ENCODE assay signal across 1 cellular context in genomic region chr22:29712119-29712518, GRCh38.
TF ChIP-seq lines count a peak whose summit lies in the region.

No MANE protein-coding gene starts in this region.

TF ChIP-seq in HEK293, 187 proteins besides CTCF, POLR2A, EP300 and RAD21 (continued from another document):
- TF ChIP-seq ZNF362 (tag by site-specific recombination; IDR thresholded peaks at IDR 0.05) = no peak
- no peak for TF ChIP-seq GLI2 (tag by site-specific recombination; IDR thresholded peaks at IDR 0.05; ENCODE audit: borderline replicate concordance, low read depth)
- TF ChIP-seq ZNF513 (tag by site-specific recombination; IDR thresholded peaks at IDR 0.05) = no peak
- no peak for TF ChIP-seq SETDB1 (IDR thresholded peaks at IDR 0.05; ENCODE audit: insufficient read length, low read length)
- TF ChIP-seq ZBTB17 (tag by site-specific recombination; IDR thresholded peaks at IDR 0.05) = 0 out of 2 replicates have a peak, but pooled peaks have one; percentile 13
- no peak for TF ChIP-seq ZNF10 (tag by site-specific recombination; IDR thresholded peaks at IDR 0.05)
- no peak for TF ChIP-seq ZNF629 (tag by site-specific recombination; IDR thresholded peaks at IDR 0.05)
- TF ChIP-seq ZNF23 (tag by site-specific recombination; IDR thresholded peaks at IDR 0.05; ENCODE audit: borderline replicate concordance) = no peak
- TF ChIP-seq, protein P1, sequence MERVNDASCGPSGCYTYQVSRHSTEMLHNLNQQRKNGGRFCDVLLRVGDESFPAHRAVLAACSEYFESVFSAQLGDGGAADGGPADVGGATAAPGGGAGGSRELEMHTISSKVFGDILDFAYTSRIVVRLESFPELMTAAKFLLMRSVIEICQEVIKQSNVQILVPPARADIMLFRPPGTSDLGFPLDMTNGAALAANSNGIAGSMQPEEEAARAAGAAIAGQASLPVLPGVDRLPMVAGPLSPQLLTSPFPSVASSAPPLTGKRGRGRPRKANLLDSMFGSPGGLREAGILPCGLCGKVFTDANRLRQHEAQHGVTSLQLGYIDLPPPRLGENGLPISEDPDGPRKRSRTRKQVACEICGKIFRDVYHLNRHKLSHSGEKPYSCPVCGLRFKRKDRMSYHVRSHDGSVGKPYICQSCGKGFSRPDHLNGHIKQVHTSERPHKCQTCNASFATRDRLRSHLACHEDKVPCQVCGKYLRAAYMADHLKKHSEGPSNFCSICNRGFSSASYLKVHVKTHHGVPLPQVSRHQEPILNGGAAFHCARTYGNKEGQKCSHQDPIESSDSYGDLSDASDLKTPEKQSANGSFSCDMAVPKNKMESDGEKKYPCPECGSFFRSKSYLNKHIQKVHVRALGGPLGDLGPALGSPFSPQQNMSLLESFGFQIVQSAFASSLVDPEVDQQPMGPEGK (tag by site-specific recombination; IDR thresholded peaks at IDR 0.05) = no peak
- no peak for TF ChIP-seq ZNF211 (tag by site-specific recombination; IDR thresholded peaks at IDR 0.05; ENCODE audit: low read depth)
